In the genomic region with DNA sequence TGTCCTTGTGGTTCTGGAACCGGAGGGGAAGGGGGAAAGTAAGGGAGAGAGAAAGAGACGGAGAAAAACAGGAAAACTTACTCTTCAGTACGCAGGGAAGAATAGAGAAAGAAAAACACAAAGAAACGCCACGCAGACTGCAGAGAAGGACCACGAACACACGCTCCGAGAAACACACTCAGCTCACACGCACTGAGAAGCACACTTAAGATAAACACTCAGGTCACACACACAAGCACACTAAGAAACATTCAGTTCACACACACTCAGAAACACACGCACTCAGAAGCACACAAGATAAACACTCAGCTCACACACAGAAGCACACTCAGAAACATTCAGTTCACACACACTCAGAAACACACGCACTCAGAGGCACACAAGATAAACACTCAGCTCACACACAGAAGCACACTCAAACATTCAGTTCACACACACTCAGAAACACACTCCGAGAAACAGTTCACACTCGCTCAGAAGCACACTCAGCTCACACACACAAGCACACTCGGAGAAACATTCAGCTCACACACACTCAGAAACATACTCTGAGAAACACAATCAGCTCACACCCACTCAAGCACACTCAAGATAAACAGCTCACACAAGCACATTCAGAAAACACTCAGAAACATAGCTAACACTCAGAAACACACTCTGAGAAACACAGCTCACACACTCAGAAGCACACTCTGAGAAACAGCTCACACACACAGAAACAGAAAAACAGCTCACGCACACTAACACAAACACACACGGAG, we compare ENCODE assay signal across 9 cellular contexts. TPM values are rescaled to one million over a fixed set of nuclear protein-coding genes. Genes with fewer than 3 reads are reported as not detected.
DNase-seq lines count a peak whose midpoint lies in the region; ATAC-seq and TF ChIP-seq lines count a peak whose summit lies in the region.
"Had no signal": no experiment of that assay in that cellular context is flagged by ENCODE, and none has a peak within 500 bp of the region (broad histone marks: within the 10 kb centered on the region; RNA-seq: fewer than 3 reads in every experiment).

No MANE protein-coding gene starts in this region.

- peak; percentile 45 for ATAC-seq in SK-N-SH treated with all-trans-retinoic acid at 6 μM for 48 hours
- ATAC-seq in heart left ventricle, result no peak
- ATAC-seq in HG03097 (IDR thresholded peaks at IDR 0.05; ENCODE audit: low FRiP score, unreplicated experiment), result no peak

- H3K9ac ChIP-seq in ES-I3 (ENCODE audit: low read depth, low read length) (peak overlapping the region; percentile 92), rectal smooth muscle tissue (ENCODE audit: low read length) (peak overlapping the region; percentile 10)

- no peak for TF ChIP-seq POLR2A in heart left ventricle (IDR thresholded peaks at IDR 0.05)

- H3K9me3 ChIP-seq in ES-I3 (ENCODE audit: control insufficient read depth, insufficient read depth, low read length), result no peaks in the 10 kb centered on the region; the same call in 1 of the 2 replicates
- no peaks in the 10 kb centered on the region for H3K9me3 ChIP-seq in heart left ventricle

- H3K4me3 ChIP-seq in heart left ventricle (peak overlapping the region; percentile 43 to 82 (median 62)), rectal smooth muscle tissue (ENCODE audit: low read length) (peak overlapping the region; percentile 69)

- H3K27me3 ChIP-seq in heart left ventricle (peaks cover 0 to 27% (median 2%) of the 10 kb centered on the region in 9 donors), rectal smooth muscle tissue (ENCODE audit: control insufficient read depth, insufficient read depth, low read length) (no peaks in the 10 kb centered on the region)

- TF ChIP-seq CTCF in heart left ventricle (IDR thresholded peaks at IDR 0.05), result no peak

- intact Hi-C loops in heart left ventricle (cut with DNase I), result no loop called here

- H3K27ac ChIP-seq in heart left ventricle (peak overlapping the region in 7 of 12 donors; percentile 30 to 64 (median 51)), rectal smooth muscle tissue (ENCODE audit: low read depth, low read length) (peak overlapping the region; percentile 41)

- no peaks in the 10 kb centered on the region for H3K36me3 ChIP-seq in ES-I3 (ENCODE audit: insufficient read depth, low read length)
- peaks cover 0 to 9% (median 0%) of the 10 kb centered on the region in 9 donors for H3K36me3 ChIP-seq in heart left ventricle
- no peaks in the 10 kb centered on the region for H3K36me3 ChIP-seq in rectal smooth muscle tissue (ENCODE audit: control insufficient read depth, insufficient read depth, low read length)

- H3K4me1 ChIP-seq in ES-I3 (ENCODE audit: insufficient read depth, low read length) (peaks cover 16% of the 10 kb centered on the region), heart left ventricle (peaks cover 0 to 13% (median 2%) of the 10 kb centered on the region in 12 donors), rectal smooth muscle tissue (ENCODE audit: control insufficient read depth, insufficient read depth, low read length) (no peaks in the 10 kb centered on the region)

- DNase-seq in heart left ventricle (no peak), NCI-H226 (no peak)
- no peak for DNase-seq in activated T-cell treated with anti-CD3 and anti-CD28 coated beads, Interleukin-2, amount 50 U/mL, for 48 hours
- no peak for DNase-seq in stimulated activated CD4-positive, alpha-beta T cell treated with anti-CD3 and anti-CD28 coated beads, Interleukin-15, amount 100 ng/mL, for 24 hours
- DNase-seq: activated CD8-positive, alpha-beta memory T cell treated with anti-CD3 and anti-CD28 coated beads, Interleukin-2, amount 50 U/mL, for 48 hours had no signal

- WGBS in heart left ventricle, 4 donors, result 20 to 21% (median 21%) methylated on average over 16 of the region's 16 CpGs

TF ChIP-seq in SK-N-SH treated with all-trans-retinoic acid at 6 μM for 48 hours, 23 proteins besides CTCF, POLR2A, EP300 and RAD21:
- TF ChIP-seq ZNF565 (CRISPR knock-in tag; conservative IDR thresholded peaks at IDR 0.05; ENCODE audit: low read depth), result no peak
- no peak for TF ChIP-seq ZFP30 (CRISPR knock-in tag; IDR thresholded peaks at IDR 0.05)
- TF ChIP-seq, protein P1, sequence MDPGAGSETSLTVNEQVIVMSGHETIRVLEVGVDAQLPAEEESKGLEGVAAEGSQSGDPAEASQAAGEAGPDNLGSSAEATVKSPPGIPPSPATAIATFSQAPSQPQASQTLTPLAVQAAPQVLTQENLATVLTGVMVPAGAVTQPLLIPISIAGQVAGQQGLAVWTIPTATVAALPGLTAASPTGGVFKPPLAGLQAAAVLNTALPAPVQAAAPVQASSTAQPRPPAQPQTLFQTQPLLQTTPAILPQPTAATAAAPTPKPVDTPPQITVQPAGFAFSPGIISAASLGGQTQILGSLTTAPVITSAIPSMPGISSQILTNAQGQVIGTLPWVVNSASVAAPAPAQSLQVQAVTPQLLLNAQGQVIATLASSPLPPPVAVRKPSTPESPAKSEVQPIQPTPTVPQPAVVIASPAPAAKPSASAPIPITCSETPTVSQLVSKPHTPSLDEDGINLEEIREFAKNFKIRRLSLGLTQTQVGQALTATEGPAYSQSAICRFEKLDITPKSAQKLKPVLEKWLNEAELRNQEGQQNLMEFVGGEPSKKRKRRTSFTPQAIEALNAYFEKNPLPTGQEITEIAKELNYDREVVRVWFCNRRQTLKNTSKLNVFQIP (CRISPR knock-in tag; IDR thresholded peaks at IDR 0.05; ENCODE audit: borderline replicate concordance, low read depth), result no peak
- no peak for TF ChIP-seq ISL1 (CRISPR knock-in tag; IDR thresholded peaks at IDR 0.05)
- TF ChIP-seq TOX (CRISPR knock-in tag; IDR thresholded peaks at IDR 0.05; ENCODE audit: borderline replicate concordance), result no peak
- no peak for TF ChIP-seq SNAI2 (CRISPR knock-in tag; IDR thresholded peaks at IDR 0.05)
- TF ChIP-seq ESRRG (CRISPR knock-in tag; IDR thresholded peaks at IDR 0.05), result no peak
- TF ChIP-seq CSRNP3 (CRISPR knock-in tag; IDR thresholded peaks at IDR 0.05), result no peak
- TF ChIP-seq CSDC2 (CRISPR knock-in tag; IDR thresholded peaks at IDR 0.05), result no peak
- TF ChIP-seq OSR1 (CRISPR knock-in tag; IDR thresholded peaks at IDR 0.05), result no peak
- TF ChIP-seq ZFP3 (CRISPR knock-in tag; IDR thresholded peaks at IDR 0.05), result no peak
- no peak for TF ChIP-seq PPARA (CRISPR knock-in tag; IDR thresholded peaks at IDR 0.05; ENCODE audit: borderline replicate concordance)
- no peak for TF ChIP-seq GLIS3 (CRISPR knock-in tag; IDR thresholded peaks at IDR 0.05)
- no peak for TF ChIP-seq RARB (CRISPR knock-in tag; IDR thresholded peaks at IDR 0.05)
- TF ChIP-seq BACH2 (CRISPR knock-in tag; IDR thresholded peaks at IDR 0.05; ENCODE audit: borderline replicate concordance), result no peak
TF ChIP-seq in SK-N-SH treated with all-trans-retinoic acid at 6 μM for 48 hours: peak in this region for 0.

RNA-seq across cellular contexts. Expression of gene TMEM98, which starts 0.8 kb away (rescaled TPM):
- 10 to 100 TPM in 6 of 9 donors, 1 to 10 TPM in 3; 6.1 to 35.8 (median 13.3) TPM for total RNA-seq in heart left ventricle
- polyA plus RNA-seq in heart left ventricle, result 10 to 100 TPM in 1 of 2 donors, 1 to 10 TPM in 1; 5.7 to 23.1 TPM

RNA-seq across cellular contexts. Expression of gene MYO1D, which starts 51.8 kb away (rescaled TPM):
- total RNA-seq in heart left ventricle, result 10 to 100 TPM in 5 of 9 donors, 1 to 10 TPM in 4; 4.7 to 15.5 (median 10.4) TPM
- polyA plus RNA-seq in heart left ventricle, result 1 to 10 TPM; 3.3 to 5.6 TPM
